ENCODE assay signal across 19 cellular contexts in the genomic region with DNA sequence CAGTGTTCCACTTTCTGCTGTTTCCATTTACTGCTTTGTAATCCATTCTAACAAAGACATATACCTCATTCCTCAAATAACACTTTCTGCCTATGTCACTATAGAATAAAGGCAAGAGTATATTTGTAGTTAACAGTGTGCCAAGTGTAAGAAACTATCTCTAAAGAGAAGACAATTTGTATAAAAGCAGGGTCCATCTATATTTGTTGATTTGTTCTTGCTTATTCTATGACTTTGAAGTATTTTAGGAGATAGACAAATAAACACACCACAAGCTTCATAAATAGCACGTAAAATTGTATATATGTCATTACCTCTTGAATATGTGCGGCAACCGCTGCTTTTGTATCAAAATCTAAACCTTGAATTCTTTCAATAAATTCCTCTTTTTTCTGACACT. TPM values are rescaled to one million over a fixed set of nuclear protein-coding genes. Genes with fewer than 3 reads are reported as not detected.
DNase-seq lines count a peak whose midpoint lies in the region; TF ChIP-seq lines count a peak whose summit lies in the region.
"Had no signal": no experiment of that assay in that cellular context is flagged by ENCODE, and none has a peak within 500 bp of the region (broad histone marks: within the 10 kb centered on the region; RNA-seq: fewer than 3 reads in every experiment).

No MANE protein-coding gene starts in this region.

- H3K4me3 Mint-ChIP-seq in MCF 10A (ENCODE audit: unreplicated experiment): no peak overlapping the region
- H3K4me3 Mint-ChIP-seq: B cell; CD4-positive, CD25-positive, alpha-beta regulatory T cell had no signal

- H3K36me3 ChIP-seq in mammary epithelial cell (ENCODE audit: insufficient read depth, low read length): peaks cover 6% of the 10 kb centered on the region
- no peaks in the 10 kb centered on the region for H3K36me3 ChIP-seq in sigmoid colon

- H3K27me3 ChIP-seq in mammary epithelial cell (ENCODE audit: insufficient read depth, low read length) (no peaks in the 10 kb centered on the region), dorsolateral prefrontal cortex (no peaks in the 10 kb centered on the region), sigmoid colon (no peaks in the 10 kb centered on the region)

- no peaks in the 10 kb centered on the region for H3K9me3 Mint-ChIP-seq in MCF 10A (ENCODE audit: unreplicated experiment)
- H3K9me3 Mint-ChIP-seq: CD4-positive, CD25-positive, alpha-beta regulatory T cell had no signal

- H3K9ac ChIP-seq in mammary epithelial cell (ENCODE audit: insufficient read depth, low read length): no peak overlapping the region

- no peak for TF ChIP-seq POLR2A in sigmoid colon (IDR thresholded peaks at IDR 0.05)

- H4K20me1 ChIP-seq in mammary epithelial cell (ENCODE audit: insufficient read depth, low read length): no peaks in the 10 kb centered on the region

- H3K79me2 ChIP-seq in mammary epithelial cell (ENCODE audit: insufficient read depth, low read length): no peaks in the 10 kb centered on the region

- dilution Hi-C loops in mammary epithelial cell (cut with HindIII; ENCODE audit: low sequenced_read_pairs): no loop called here

- POLR2A ChIA-PET in MCF 10A (lab: Yijun Ruan, JAX): interaction anchor here (0.8 to 1.0 kb wide), 2 partner anchors 32 to 57 kb away, joined by 4 read pairs; no protein-coding TSS in a partner anchor

- H3K4me3 ChIP-seq in mammary epithelial cell (replicated peaks in 1 of 3; ENCODE audit: insufficient read depth in 1 of 3, low read depth in 2 of 3, low read length in 3 of 3) (no peak overlapping the region), dorsolateral prefrontal cortex (peak overlapping the region in 32 of 59 donors; percentile 1 to 52 (median 16)), sigmoid colon (no peak overlapping the region)
- H3K4me3 ChIP-seq: GM12878 had no signal

- intact Hi-C loops in mammary epithelial cell (cut with micrococcal nuclease): no loop called here
- intact Hi-C loops in MCF 10A (cut with micrococcal nuclease): loop anchor here (1.0 kb wide), 1 partner anchor 55 kb away; no protein-coding TSS in a partner anchor
- intact Hi-C loops in dorsolateral prefrontal cortex (cut with DNase I): loop anchor here (1.0 to 10.0 kb wide), 3 partner anchors 54 to 79 kb away; partner anchors contain the start of gene CCDC88A (in 2 of the 2)
- intact Hi-C loops in sigmoid colon (cut with DNase I): loop anchor here (2.0 to 5.0 kb wide), 2 partner anchors 55 to 131 kb away; partner anchors contain the start of genes CCDC88A, CLHC1 and RPS27A

- BruUV-seq in mammary epithelial cell (replicated peaks; lab: Mats Ljungman, UMichigan): no TSS peak
- BruUV-seq in MCF 10A (replicated peaks; lab: Mats Ljungman, UMichigan): no TSS peak

- no peak overlapping the region for H3K27ac Mint-ChIP-seq in MCF 10A (ENCODE audit: low read depth, unreplicated experiment)
- H3K27ac Mint-ChIP-seq: B cell; CD4-positive, CD25-positive, alpha-beta regulatory T cell had no signal

- in situ Hi-C loops in mammary epithelial cell (cut with MboI; ENCODE audit: low sequenced_read_pairs in 2 of 2): no loop called here

- 97% methylated on average over 3 of the region's 3 CpGs for WGBS in mammary epithelial cell (ENCODE audit: low coverage, missing lambda C conversion rate)
- 93 to 96% methylated on average over 3 of the region's 3 CpGs for WGBS in sigmoid colon, 2 donors

- no peak overlapping the region for H2AFZ ChIP-seq in mammary epithelial cell (ENCODE audit: low read depth, low read length)

- H3K4me1 Mint-ChIP-seq in MCF 10A (ENCODE audit: insufficient read depth, unreplicated experiment): peaks cover 13% of the 10 kb centered on the region
- H3K4me1 Mint-ChIP-seq: CD4-positive, CD25-positive, alpha-beta regulatory T cell had no signal

- no peaks in the 10 kb centered on the region for H3K27me3 Mint-ChIP-seq in MCF 10A (ENCODE audit: insufficient read depth, unreplicated experiment)
- H3K27me3 Mint-ChIP-seq: B cell; CD4-positive, CD25-positive, alpha-beta regulatory T cell had no signal

- H3K27ac ChIP-seq in mammary epithelial cell (ENCODE audit: insufficient read depth, low read depth, low read length) (no peak overlapping the region), dorsolateral prefrontal cortex (peak overlapping the region; percentile 14 to 97 (median 91)), sigmoid colon (peak overlapping the region; percentile 36 to 59 (median 57))
- H3K27ac ChIP-seq: 22Rv1, RWPE1 had no signal

- no peak for TF ChIP-seq EP300 in sigmoid colon (IDR thresholded peaks at IDR 0.05)

- H3K4me1 ChIP-seq in mammary epithelial cell (ENCODE audit: insufficient read depth, low read length): peaks cover 9% of the 10 kb centered on the region
- peaks cover 0 to 23% (median 9%) of the 10 kb centered on the region in 4 donors for H3K4me1 ChIP-seq in sigmoid colon

- H3K9me3 ChIP-seq in mammary epithelial cell (replicated peaks; ENCODE audit: insufficient read depth, low read length) (no peaks in the 10 kb centered on the region), sigmoid colon (no peaks in the 10 kb centered on the region)

- DNase-seq in mammary epithelial cell (no peak), MCF 10A (ENCODE audit: unreplicated experiment) (no peak), dorsolateral prefrontal cortex (no peak), sigmoid colon (no peak), Kasumi-1 (lab: John Stamatoyannopoulos, UW) (no peak), NCI-H510A treated with DMSO at 0.1 percent for 48 hours (lab: John Stamatoyannopoulos, UW) (no peak), iPS-NIHi11 (ENCODE audit: low spot score) (no peak)
- DNase-seq in activated CD8-positive, alpha-beta memory T cell treated with anti-CD3 and anti-CD28 coated beads for 24 hours: no peak
- DNase-seq: CD4-positive, CD25-positive, alpha-beta regulatory T cell; COR-L47; DMS153; NCI-H1105; NCI-H510A; NCI-H774; SIG-M5 had no signal

- CTCF ChIA-PET in mammary epithelial cell (lab: Charles Lee; ENCODE audit: low non-redundant PET): no interaction called here
- CTCF ChIA-PET in MCF 10A (lab: Yijun Ruan, JAX): no interaction called here

- H3K4me2 ChIP-seq in mammary epithelial cell (ENCODE audit: insufficient read depth, low read depth, low read length): peak overlapping the region; percentile 64

- no peak for TF ChIP-seq CTCF in mammary epithelial cell (conservative IDR thresholded peaks at IDR 0.05 in 1 of 2, IDR thresholded peaks at IDR 0.05 in 1 of 2; ENCODE audit: extremely low read depth in 1 of 2, insufficient read depth in 1 of 2, low read depth in 1 of 2, low read length in 2 of 2)
- TF ChIP-seq CTCF in MCF 10A (IDR thresholded peaks at IDR 0.05; ENCODE audit: unreplicated experiment): no peak
- no peak for TF ChIP-seq CTCF in dorsolateral prefrontal cortex (IDR thresholded peaks at IDR 0.05 in 54 of 56, conservative IDR thresholded peaks at IDR 0.05 in 2 of 56; ENCODE audit: low read depth in 1 of 56, partially characterized antibody in 56 of 56)
- TF ChIP-seq CTCF in sigmoid colon (IDR thresholded peaks at IDR 0.05): no peak

- no peaks in the 10 kb centered on the region for H3K36me3 Mint-ChIP-seq in MCF 10A (ENCODE audit: insufficient read depth, unreplicated experiment)

RNA-seq across cellular contexts. Expression of gene CCDC88A, which starts 56.0 kb away (rescaled TPM):
- total RNA-seq in mammary epithelial cell (10 to 100 TPM; 43.7 to 62.1 TPM), MCF 10A (2022) (52.1 and 60.8 TPM in 2 replicates), dorsolateral prefrontal cortex (100 to 1,000 TPM; 151 to 514 (median 261) TPM), sigmoid colon (10 to 100 TPM; 33.8 to 72.8 (median 44.8) TPM)
- polyA plus RNA-seq in mammary epithelial cell (23.3 TPM), sigmoid colon (1 to 10 TPM; 5.4 to 6.4 (median 5.5) TPM)
- 47.9 TPM for polyA minus RNA-seq in mammary epithelial cell

Comparison
In these comparisons a context has a peak if more than half of its experiments do, and no peak if none do; other contexts are left out.
1. H3K4me3 ChIP-seq: peak in dorsolateral prefrontal cortex (32 of 59); none in mammary epithelial cell (0 of 3) and sigmoid colon (0 of 4).